ENCODE assay signal across 1 cellular context in genomic region chr6:28089054-28089453, GRCh38.
TF ChIP-seq lines count a peak whose summit lies in the region.

No MANE protein-coding gene starts in this region.

TF ChIP-seq in K562, 482 proteins besides CTCF, POLR2A, EP300 and RAD21 (continued from another document):
- TF ChIP-seq CEBPB (tag; IDR thresholded peaks at IDR 0.05) (no peak), TRIM24 (IDR thresholded peaks at IDR 0.05) (peak in 1 of 2 experiments; percentile 39; a peak in 1 of 4 replicates), ZMIZ1 (IDR thresholded peaks at IDR 0.05; ENCODE audit: low read depth in 2 of 2, low read length in 2 of 2) (no peak), NFRKB (IDR thresholded peaks at IDR 0.05; ENCODE audit: low read depth) (peak; percentile 89), TCF7 (IDR thresholded peaks at IDR 0.05; ENCODE audit: borderline replicate concordance) (no peak), ZNF347 (CRISPR knock-in tag; IDR thresholded peaks at IDR 0.05; ENCODE audit: low read depth) (no peak), ATF1 (CRISPR knock-in tag; IDR thresholded peaks at IDR 0.05) (no peak), ATF1 (tag; IDR thresholded peaks at IDR 0.05) (no peak), FOXA1 (IDR thresholded peaks at IDR 0.05; ENCODE audit: borderline replicate concordance) (no peak), CCNT2 (IDR thresholded peaks at IDR 0.05; ENCODE audit: borderline replicate concordance, extremely low read depth, insufficient read length, low read depth, low read length) (no peak), CBX1 (IDR thresholded peaks at IDR 0.05; ENCODE audit: low read depth) (peak; percentile 45; the same call in 1 of the 2 replicates), SIN3B (IDR thresholded peaks at IDR 0.05; ENCODE audit: low read depth) (no peak), ZKSCAN8 (CRISPR knock-in tag; IDR thresholded peaks at IDR 0.05) (no peak), BCLAF1 (IDR thresholded peaks at IDR 0.05; ENCODE audit: borderline replicate concordance in 1 of 2, control insufficient read depth in 1 of 2, low read depth in 2 of 2, low read length in 1 of 2) (no peak), SAFB2 (IDR thresholded peaks at IDR 0.05; ENCODE audit: borderline replicate concordance, low read depth, low read length, severe bottlenecking) (no peak), ATF4 (CRISPR knock-in tag; IDR thresholded peaks at IDR 0.05) (no peak), KAT2B (IDR thresholded peaks at IDR 0.05; ENCODE audit: low read depth, low read length) (no peak), NFIX (CRISPR knock-in tag; IDR thresholded peaks at IDR 0.05; ENCODE audit: low read depth) (no peak), HMGN3 (IDR thresholded peaks at IDR 0.05; ENCODE audit: borderline replicate concordance, extremely low read depth, insufficient read length, low read depth, low read length) (no peak)
- TF ChIP-seq, protein P1, sequence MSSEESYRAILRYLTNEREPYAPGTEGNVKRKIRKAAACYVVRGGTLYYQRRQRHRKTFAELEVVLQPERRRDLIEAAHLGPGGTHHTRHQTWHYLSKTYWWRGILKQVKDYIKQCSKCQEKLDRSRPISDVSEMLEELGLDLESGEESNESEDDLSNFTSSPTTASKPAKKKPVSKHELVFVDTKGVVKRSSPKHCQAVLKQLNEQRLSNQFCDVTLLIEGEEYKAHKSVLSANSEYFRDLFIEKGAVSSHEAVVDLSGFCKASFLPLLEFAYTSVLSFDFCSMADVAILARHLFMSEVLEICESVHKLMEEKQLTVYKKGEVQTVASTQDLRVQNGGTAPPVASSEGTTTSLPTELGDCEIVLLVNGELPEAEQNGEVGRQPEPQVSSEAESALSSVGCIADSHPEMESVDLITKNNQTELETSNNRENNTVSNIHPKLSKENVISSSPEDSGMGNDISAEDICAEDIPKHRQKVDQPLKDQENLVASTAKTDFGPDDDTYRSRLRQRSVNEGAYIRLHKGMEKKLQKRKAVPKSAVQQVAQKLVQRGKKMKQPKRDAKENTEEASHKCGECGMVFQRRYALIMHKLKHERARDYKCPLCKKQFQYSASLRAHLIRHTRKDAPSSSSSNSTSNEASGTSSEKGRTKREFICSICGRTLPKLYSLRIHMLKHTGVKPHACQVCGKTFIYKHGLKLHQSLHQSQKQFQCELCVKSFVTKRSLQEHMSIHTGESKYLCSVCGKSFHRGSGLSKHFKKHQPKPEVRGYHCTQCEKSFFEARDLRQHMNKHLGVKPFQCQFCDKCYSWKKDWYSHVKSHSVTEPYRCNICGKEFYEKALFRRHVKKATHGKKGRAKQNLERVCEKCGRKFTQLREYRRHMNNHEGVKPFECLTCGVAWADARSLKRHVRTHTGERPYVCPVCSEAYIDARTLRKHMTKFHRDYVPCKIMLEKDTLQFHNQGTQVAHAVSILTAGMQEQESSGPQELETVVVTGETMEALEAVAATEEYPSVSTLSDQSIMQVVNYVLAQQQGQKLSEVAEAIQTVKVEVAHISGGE (CRISPR knock-in tag; IDR thresholded peaks at IDR 0.05): peak in 1 of 3 experiments; percentile 7; a peak in 1 of 6 replicates
